In the genomic region with DNA sequence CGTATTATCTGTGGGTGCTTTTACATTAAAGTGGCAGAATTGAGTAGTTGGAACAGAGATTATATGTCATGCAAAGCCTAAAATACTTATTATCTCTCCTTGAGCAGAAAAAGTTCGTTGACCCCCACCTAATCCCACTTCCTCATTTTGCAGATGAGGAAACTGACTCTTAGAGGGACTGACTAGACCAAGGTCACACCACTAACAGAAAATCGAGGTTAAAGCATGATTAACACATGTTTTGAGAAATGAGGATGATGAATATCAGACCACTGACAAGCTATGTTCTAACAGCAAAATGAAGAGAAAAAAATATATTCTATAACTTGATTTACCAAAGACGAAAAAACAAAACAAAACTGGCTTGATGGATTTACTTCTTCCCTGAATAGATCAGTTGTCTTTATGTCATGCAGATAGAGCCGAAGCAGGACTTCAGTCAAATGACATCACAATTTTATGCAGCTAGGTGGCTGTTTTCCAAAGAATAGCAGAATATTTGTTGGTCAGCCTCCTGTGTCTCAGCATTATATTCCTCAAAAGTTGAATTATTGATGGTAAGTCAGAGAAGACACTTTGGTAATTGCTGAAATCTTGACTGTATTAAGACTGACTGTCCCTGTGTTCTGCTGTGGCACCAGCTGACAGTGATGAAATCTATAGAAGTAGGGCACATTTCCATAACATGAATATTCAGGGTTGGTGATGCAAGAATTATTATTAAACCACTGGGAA, we compare ENCODE assay signal across 1 cellular context.
TF ChIP-seq lines count a peak whose summit lies in the region.

No MANE protein-coding gene starts in this region.

TF ChIP-seq in K562, 482 proteins besides CTCF, POLR2A, EP300 and RAD21 (continued from another document and continues in another):
- TF ChIP-seq, protein P1, sequence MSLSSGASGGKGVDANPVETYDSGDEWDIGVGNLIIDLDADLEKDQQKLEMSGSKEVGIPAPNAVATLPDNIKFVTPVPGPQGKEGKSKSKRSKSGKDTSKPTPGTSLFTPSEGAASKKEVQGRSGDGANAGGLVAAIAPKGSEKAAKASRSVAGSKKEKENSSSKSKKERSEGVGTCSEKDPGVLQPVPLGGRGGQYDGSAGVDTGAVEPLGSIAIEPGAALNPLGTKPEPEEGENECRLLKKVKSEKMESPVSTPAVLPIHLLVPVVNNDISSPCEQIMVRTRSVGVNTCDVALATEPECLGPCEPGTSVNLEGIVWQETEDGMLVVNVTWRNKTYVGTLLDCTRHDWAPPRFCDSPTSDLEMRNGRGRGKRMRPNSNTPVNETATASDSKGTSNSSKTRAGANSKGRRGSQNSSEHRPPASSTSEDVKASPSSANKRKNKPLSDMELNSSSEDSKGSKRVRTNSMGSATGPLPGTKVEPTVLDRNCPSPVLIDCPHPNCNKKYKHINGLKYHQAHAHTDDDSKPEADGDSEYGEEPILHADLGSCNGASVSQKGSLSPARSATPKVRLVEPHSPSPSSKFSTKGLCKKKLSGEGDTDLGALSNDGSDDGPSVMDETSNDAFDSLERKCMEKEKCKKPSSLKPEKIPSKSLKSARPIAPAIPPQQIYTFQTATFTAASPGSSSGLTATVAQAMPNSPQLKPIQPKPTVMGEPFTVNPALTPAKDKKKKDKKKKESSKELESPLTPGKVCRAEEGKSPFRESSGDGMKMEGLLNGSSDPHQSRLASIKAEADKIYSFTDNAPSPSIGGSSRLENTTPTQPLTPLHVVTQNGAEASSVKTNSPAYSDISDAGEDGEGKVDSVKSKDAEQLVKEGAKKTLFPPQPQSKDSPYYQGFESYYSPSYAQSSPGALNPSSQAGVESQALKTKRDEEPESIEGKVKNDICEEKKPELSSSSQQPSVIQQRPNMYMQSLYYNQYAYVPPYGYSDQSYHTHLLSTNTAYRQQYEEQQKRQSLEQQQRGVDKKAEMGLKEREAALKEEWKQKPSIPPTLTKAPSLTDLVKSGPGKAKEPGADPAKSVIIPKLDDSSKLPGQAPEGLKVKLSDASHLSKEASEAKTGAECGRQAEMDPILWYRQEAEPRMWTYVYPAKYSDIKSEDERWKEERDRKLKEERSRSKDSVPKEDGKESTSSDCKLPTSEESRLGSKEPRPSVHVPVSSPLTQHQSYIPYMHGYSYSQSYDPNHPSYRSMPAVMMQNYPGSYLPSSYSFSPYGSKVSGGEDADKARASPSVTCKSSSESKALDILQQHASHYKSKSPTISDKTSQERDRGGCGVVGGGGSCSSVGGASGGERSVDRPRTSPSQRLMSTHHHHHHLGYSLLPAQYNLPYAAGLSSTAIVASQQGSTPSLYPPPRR (CRISPR knock-in tag; IDR thresholded peaks at IDR 0.05; ENCODE audit: borderline replicate concordance): no peak
- TF ChIP-seq, protein P2, sequence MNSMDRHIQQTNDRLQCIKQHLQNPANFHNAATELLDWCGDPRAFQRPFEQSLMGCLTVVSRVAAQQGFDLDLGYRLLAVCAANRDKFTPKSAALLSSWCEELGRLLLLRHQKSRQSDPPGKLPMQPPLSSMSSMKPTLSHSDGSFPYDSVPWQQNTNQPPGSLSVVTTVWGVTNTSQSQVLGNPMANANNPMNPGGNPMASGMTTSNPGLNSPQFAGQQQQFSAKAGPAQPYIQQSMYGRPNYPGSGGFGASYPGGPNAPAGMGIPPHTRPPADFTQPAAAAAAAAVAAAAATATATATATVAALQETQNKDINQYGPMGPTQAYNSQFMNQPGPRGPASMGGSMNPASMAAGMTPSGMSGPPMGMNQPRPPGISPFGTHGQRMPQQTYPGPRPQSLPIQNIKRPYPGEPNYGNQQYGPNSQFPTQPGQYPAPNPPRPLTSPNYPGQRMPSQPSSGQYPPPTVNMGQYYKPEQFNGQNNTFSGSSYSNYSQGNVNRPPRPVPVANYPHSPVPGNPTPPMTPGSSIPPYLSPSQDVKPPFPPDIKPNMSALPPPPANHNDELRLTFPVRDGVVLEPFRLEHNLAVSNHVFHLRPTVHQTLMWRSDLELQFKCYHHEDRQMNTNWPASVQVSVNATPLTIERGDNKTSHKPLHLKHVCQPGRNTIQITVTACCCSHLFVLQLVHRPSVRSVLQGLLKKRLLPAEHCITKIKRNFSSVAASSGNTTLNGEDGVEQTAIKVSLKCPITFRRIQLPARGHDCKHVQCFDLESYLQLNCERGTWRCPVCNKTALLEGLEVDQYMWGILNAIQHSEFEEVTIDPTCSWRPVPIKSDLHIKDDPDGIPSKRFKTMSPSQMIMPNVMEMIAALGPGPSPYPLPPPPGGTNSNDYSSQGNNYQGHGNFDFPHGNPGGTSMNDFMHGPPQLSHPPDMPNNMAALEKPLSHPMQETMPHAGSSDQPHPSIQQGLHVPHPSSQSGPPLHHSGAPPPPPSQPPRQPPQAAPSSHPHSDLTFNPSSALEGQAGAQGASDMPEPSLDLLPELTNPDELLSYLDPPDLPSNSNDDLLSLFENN (IDR thresholded peaks at IDR 0.05; ENCODE audit: low read depth in 2 of 2, low read length in 2 of 2): peak in 1 of 2 experiments; percentile 66; a peak in 2 of 4 replicates
- TF ChIP-seq, protein P3, sequence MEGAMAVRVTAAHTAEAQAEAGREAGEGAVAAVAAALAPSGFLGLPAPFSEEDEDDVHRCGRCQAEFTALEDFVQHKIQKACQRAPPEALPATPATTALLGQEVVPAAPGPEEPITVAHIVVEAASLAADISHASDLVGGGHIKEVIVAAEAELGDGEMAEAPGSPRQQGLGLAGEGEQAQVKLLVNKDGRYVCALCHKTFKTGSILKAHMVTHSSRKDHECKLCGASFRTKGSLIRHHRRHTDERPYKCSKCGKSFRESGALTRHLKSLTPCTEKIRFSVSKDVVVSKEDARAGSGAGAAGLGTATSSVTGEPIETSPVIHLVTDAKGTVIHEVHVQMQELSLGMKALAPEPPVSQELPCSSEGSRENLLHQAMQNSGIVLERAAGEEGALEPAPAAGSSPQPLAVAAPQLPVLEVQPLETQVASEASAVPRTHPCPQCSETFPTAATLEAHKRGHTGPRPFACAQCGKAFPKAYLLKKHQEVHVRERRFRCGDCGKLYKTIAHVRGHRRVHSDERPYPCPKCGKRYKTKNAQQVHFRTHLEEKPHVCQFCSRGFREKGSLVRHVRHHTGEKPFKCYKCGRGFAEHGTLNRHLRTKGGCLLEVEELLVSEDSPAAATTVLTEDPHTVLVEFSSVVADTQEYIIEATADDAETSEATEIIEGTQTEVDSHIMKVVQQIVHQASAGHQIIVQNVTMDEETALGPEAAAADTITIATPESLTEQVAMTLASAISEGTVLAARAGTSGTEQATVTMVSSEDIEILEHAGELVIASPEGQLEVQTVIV (CRISPR knock-in tag; IDR thresholded peaks at IDR 0.05; ENCODE audit: borderline replicate concordance): no peak
- peak; percentile 61; the same call in 1 of the 2 replicates for TF ChIP-seq ZKSCAN8 (CRISPR knock-in tag; IDR thresholded peaks at IDR 0.05)
- TF ChIP-seq ZKSCAN1 (IDR thresholded peaks at IDR 0.05; ENCODE audit: low read depth, low read length): no peak
- TF ChIP-seq CBX3 (IDR thresholded peaks at IDR 0.05; ENCODE audit: borderline replicate concordance in 1 of 2, low read length in 2 of 2): peak in 1 of 2 experiments; percentile 55; a peak in 2 of 3 replicates
- TF ChIP-seq, protein P4, sequence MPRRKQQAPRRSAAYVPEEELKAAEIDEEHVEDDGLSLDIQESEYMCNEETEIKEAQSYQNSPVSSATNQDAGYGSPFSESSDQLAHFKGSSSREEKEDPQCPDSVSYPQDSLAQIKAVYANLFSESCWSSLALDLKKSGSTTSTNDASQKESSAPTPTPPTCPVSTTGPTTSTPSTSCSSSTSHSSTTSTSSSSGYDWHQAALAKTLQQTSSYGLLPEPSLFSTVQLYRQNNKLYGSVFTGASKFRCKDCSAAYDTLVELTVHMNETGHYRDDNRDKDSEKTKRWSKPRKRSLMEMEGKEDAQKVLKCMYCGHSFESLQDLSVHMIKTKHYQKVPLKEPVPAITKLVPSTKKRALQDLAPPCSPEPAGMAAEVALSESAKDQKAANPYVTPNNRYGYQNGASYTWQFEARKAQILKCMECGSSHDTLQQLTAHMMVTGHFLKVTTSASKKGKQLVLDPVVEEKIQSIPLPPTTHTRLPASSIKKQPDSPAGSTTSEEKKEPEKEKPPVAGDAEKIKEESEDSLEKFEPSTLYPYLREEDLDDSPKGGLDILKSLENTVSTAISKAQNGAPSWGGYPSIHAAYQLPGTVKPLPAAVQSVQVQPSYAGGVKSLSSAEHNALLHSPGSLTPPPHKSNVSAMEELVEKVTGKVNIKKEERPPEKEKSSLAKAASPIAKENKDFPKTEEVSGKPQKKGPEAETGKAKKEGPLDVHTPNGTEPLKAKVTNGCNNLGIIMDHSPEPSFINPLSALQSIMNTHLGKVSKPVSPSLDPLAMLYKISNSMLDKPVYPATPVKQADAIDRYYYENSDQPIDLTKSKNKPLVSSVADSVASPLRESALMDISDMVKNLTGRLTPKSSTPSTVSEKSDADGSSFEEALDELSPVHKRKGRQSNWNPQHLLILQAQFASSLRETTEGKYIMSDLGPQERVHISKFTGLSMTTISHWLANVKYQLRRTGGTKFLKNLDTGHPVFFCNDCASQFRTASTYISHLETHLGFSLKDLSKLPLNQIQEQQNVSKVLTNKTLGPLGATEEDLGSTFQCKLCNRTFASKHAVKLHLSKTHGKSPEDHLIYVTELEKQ (CRISPR knock-in tag; IDR thresholded peaks at IDR 0.05): no peak
- TF ChIP-seq ZNF717 (CRISPR knock-in tag; IDR thresholded peaks at IDR 0.05): no peak
- TF ChIP-seq SRSF3 (IDR thresholded peaks at IDR 0.05; ENCODE audit: insufficient read depth, low read length): no peak
- no peak for TF ChIP-seq RFX5 (IDR thresholded peaks at IDR 0.05; ENCODE audit: low read depth, low read length)
- TF ChIP-seq, protein P5, sequence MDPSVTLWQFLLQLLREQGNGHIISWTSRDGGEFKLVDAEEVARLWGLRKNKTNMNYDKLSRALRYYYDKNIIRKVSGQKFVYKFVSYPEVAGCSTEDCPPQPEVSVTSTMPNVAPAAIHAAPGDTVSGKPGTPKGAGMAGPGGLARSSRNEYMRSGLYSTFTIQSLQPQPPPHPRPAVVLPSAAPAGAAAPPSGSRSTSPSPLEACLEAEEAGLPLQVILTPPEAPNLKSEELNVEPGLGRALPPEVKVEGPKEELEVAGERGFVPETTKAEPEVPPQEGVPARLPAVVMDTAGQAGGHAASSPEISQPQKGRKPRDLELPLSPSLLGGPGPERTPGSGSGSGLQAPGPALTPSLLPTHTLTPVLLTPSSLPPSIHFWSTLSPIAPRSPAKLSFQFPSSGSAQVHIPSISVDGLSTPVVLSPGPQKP (CRISPR knock-in tag; IDR thresholded peaks at IDR 0.05): no peak
- TF ChIP-seq GATA2 (CRISPR knock-in tag; IDR thresholded peaks at IDR 0.05): peak; percentile 60; the same call in 1 of the 2 replicates
- no peak for TF ChIP-seq HEY1 (CRISPR knock-in tag; IDR thresholded peaks at IDR 0.05; ENCODE audit: borderline replicate concordance)
- no peak for TF ChIP-seq SETDB1 (IDR thresholded peaks at IDR 0.05; ENCODE audit: low read length)
- no peak for TF ChIP-seq ZNF12 (CRISPR knock-in tag; IDR thresholded peaks at IDR 0.05)
- no peak for TF ChIP-seq ZNF146 (CRISPR knock-in tag; IDR thresholded peaks at IDR 0.05; ENCODE audit: unreplicated experiment)
- no peak for TF ChIP-seq ZNF707 (CRISPR knock-in tag; conservative IDR thresholded peaks at IDR 0.05)
- TF ChIP-seq, protein P6, sequence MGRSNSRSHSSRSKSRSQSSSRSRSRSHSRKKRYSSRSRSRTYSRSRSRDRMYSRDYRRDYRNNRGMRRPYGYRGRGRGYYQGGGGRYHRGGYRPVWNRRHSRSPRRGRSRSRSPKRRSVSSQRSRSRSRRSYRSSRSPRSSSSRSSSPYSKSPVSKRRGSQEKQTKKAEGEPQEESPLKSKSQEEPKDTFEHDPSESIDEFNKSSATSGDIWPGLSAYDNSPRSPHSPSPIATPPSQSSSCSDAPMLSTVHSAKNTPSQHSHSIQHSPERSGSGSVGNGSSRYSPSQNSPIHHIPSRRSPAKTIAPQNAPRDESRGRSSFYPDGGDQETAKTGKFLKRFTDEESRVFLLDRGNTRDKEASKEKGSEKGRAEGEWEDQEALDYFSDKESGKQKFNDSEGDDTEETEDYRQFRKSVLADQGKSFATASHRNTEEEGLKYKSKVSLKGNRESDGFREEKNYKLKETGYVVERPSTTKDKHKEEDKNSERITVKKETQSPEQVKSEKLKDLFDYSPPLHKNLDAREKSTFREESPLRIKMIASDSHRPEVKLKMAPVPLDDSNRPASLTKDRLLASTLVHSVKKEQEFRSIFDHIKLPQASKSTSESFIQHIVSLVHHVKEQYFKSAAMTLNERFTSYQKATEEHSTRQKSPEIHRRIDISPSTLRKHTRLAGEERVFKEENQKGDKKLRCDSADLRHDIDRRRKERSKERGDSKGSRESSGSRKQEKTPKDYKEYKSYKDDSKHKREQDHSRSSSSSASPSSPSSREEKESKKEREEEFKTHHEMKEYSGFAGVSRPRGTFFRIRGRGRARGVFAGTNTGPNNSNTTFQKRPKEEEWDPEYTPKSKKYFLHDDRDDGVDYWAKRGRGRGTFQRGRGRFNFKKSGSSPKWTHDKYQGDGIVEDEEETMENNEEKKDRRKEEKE (IDR thresholded peaks at IDR 0.05; ENCODE audit: borderline replicate concordance in 1 of 2, control insufficient read depth in 1 of 2, low read depth in 2 of 2, low read length in 1 of 2): no peak
- TF ChIP-seq ZNF431 (CRISPR knock-in tag; IDR thresholded peaks at IDR 0.05): no peak
- TF ChIP-seq ZC3H8 (IDR thresholded peaks at IDR 0.05): no peak
- TF ChIP-seq, protein P7, sequence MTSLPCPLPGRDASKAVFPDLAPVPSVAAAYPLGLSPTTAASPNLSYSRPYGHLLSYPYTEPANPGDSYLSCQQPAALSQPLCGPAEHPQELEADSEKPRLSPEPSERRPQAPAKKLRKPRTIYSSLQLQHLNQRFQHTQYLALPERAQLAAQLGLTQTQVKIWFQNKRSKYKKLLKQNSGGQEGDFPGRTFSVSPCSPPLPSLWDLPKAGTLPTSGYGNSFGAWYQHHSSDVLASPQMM (CRISPR knock-in tag; IDR thresholded peaks at IDR 0.05): no peak
- TF ChIP-seq, protein P8, sequence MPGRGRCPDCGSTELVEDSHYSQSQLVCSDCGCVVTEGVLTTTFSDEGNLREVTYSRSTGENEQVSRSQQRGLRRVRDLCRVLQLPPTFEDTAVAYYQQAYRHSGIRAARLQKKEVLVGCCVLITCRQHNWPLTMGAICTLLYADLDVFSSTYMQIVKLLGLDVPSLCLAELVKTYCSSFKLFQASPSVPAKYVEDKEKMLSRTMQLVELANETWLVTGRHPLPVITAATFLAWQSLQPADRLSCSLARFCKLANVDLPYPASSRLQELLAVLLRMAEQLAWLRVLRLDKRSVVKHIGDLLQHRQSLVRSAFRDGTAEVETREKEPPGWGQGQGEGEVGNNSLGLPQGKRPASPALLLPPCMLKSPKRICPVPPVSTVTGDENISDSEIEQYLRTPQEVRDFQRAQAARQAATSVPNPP (IDR thresholded peaks at IDR 0.05; ENCODE audit: borderline replicate concordance, insufficient read depth, insufficient read length): no peak
- TF ChIP-seq SIN3A (IDR thresholded peaks at IDR 0.05; ENCODE audit: borderline replicate concordance in 2 of 2, control insufficient read depth in 1 of 2, low read depth in 2 of 2, low read length in 2 of 2): no peak
- TF ChIP-seq ZNF3 (CRISPR knock-in tag; IDR thresholded peaks at IDR 0.05): no peak
- no peak for TF ChIP-seq PHF20 (IDR thresholded peaks at IDR 0.05; ENCODE audit: partially characterized antibody)
- TF ChIP-seq XRCC5 (IDR thresholded peaks at IDR 0.05; ENCODE audit: low read depth, low read length): no peak
- TF ChIP-seq STAT5B (CRISPR knock-in tag; IDR thresholded peaks at IDR 0.05): no peak
- no peak for TF ChIP-seq ZNF134 (CRISPR knock-in tag; conservative IDR thresholded peaks at IDR 0.05)
- TF ChIP-seq, protein P9, sequence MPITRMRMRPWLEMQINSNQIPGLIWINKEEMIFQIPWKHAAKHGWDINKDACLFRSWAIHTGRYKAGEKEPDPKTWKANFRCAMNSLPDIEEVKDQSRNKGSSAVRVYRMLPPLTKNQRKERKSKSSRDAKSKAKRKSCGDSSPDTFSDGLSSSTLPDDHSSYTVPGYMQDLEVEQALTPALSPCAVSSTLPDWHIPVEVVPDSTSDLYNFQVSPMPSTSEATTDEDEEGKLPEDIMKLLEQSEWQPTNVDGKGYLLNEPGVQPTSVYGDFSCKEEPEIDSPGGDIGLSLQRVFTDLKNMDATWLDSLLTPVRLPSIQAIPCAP (CRISPR knock-in tag; IDR thresholded peaks at IDR 0.05; ENCODE audit: borderline replicate concordance): no peak
- TF ChIP-seq ZEB2 (IDR thresholded peaks at IDR 0.05): no peak; the same call in 1 of the 2 replicates
- TF ChIP-seq NEUROD1 (IDR thresholded peaks at IDR 0.05; ENCODE audit: borderline replicate concordance, low read depth, low read length, partially characterized antibody): no peak
